Comparison of ENCODE assay signal across 1 cellular context in genomic region chr7:150420987-150421674, GRCh38.
A peak's percentile ranks its signal among the peaks of the same experiment; 100 is the strongest.
TF ChIP-seq lines count a peak whose summit lies in the region.

No MANE protein-coding gene starts in this region.

TF ChIP-seq in HepG2, 621 proteins besides CTCF, POLR2A, EP300 and RAD21 (continued from another document and continues in another):
- TF ChIP-seq SMARCE1 (IDR thresholded peaks at IDR 0.05; ENCODE audit: borderline replicate concordance): no peak
- no peak for TF ChIP-seq KDM1A (CRISPR knock-in tag; IDR thresholded peaks at IDR 0.05)
- TF ChIP-seq ZZZ3 (CRISPR knock-in tag; IDR thresholded peaks at IDR 0.05; ENCODE audit: borderline replicate concordance): no peak
- TF ChIP-seq ZNF264 (CRISPR knock-in tag; IDR thresholded peaks at IDR 0.05): no peak
- TF ChIP-seq YEATS2 (CRISPR knock-in tag; IDR thresholded peaks at IDR 0.05; ENCODE audit: borderline replicate concordance): no peak
- TF ChIP-seq ZBTB26 (CRISPR knock-in tag; IDR thresholded peaks at IDR 0.05; ENCODE audit: borderline replicate concordance): no peak; the same call in 1 of the 2 replicates
- TF ChIP-seq, protein P1, sequence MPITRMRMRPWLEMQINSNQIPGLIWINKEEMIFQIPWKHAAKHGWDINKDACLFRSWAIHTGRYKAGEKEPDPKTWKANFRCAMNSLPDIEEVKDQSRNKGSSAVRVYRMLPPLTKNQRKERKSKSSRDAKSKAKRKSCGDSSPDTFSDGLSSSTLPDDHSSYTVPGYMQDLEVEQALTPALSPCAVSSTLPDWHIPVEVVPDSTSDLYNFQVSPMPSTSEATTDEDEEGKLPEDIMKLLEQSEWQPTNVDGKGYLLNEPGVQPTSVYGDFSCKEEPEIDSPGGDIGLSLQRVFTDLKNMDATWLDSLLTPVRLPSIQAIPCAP (CRISPR knock-in tag; IDR thresholded peaks at IDR 0.05; ENCODE audit: low read depth): no peak
- TF ChIP-seq, protein P2, sequence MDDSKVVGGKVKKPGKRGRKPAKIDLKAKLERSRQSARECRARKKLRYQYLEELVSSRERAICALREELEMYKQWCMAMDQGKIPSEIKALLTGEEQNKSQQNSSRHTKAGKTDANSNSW (CRISPR knock-in tag; IDR thresholded peaks at IDR 0.05; ENCODE audit: borderline replicate concordance): no peak
- TF ChIP-seq JARID2 (CRISPR knock-in tag; IDR thresholded peaks at IDR 0.05; ENCODE audit: insufficient replicate concordance): no peak
- no peak for TF ChIP-seq HNRNPH1 (optimal IDR thresholded peaks at IDR 0.05; ENCODE audit: low read depth, low read length)
- TF ChIP-seq HDAC6 (IDR thresholded peaks at IDR 0.05; ENCODE audit: low read depth, low read length): no peak
- no peak for TF ChIP-seq HNF4G (IDR thresholded peaks at IDR 0.05; ENCODE audit: borderline replicate concordance, low read depth, low read length)
- no peak for TF ChIP-seq HNF4G (CRISPR knock-in tag; IDR thresholded peaks at IDR 0.05; ENCODE audit: borderline replicate concordance, low read depth)
- no peak; the same call in 1 of the 2 replicates for TF ChIP-seq DMAP1 (CRISPR knock-in tag; IDR thresholded peaks at IDR 0.05)
- TF ChIP-seq, protein P3, sequence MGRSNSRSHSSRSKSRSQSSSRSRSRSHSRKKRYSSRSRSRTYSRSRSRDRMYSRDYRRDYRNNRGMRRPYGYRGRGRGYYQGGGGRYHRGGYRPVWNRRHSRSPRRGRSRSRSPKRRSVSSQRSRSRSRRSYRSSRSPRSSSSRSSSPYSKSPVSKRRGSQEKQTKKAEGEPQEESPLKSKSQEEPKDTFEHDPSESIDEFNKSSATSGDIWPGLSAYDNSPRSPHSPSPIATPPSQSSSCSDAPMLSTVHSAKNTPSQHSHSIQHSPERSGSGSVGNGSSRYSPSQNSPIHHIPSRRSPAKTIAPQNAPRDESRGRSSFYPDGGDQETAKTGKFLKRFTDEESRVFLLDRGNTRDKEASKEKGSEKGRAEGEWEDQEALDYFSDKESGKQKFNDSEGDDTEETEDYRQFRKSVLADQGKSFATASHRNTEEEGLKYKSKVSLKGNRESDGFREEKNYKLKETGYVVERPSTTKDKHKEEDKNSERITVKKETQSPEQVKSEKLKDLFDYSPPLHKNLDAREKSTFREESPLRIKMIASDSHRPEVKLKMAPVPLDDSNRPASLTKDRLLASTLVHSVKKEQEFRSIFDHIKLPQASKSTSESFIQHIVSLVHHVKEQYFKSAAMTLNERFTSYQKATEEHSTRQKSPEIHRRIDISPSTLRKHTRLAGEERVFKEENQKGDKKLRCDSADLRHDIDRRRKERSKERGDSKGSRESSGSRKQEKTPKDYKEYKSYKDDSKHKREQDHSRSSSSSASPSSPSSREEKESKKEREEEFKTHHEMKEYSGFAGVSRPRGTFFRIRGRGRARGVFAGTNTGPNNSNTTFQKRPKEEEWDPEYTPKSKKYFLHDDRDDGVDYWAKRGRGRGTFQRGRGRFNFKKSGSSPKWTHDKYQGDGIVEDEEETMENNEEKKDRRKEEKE (IDR thresholded peaks at IDR 0.05): no peak
- TF ChIP-seq ZSCAN5A (CRISPR knock-in tag; IDR thresholded peaks at IDR 0.05; ENCODE audit: borderline replicate concordance): no peak
- peak; percentile 66 for TF ChIP-seq HNRNPLL (IDR thresholded peaks at IDR 0.05; ENCODE audit: low read depth, low read length, poor library complexity, severe bottlenecking)
- peak; percentile 57 to 76; a peak in 2 of 4 replicates for TF ChIP-seq HMGXB4 (CRISPR knock-in tag; IDR thresholded peaks at IDR 0.05; ENCODE audit: borderline replicate concordance in 1 of 2, low read depth in 1 of 2)
- no peak for TF ChIP-seq ATF7-NPFF (CRISPR knock-in tag; IDR thresholded peaks at IDR 0.05; ENCODE audit: low read depth)
- TF ChIP-seq ZNF75D (CRISPR knock-in tag; IDR thresholded peaks at IDR 0.05; ENCODE audit: borderline replicate concordance): no peak
- no peak for TF ChIP-seq SNAPC2 (CRISPR knock-in tag; IDR thresholded peaks at IDR 0.05)
- TF ChIP-seq TOE1 (CRISPR knock-in tag; IDR thresholded peaks at IDR 0.05): no peak
- no peak for TF ChIP-seq NFE2L2 (IDR thresholded peaks at IDR 0.05; ENCODE audit: low read length)
- peak; percentile 31; the same call in 1 of the 2 replicates for TF ChIP-seq ZMYM4 (CRISPR knock-in tag; IDR thresholded peaks at IDR 0.05)
- TF ChIP-seq EEA1 (CRISPR knock-in tag; IDR thresholded peaks at IDR 0.05; ENCODE audit: borderline replicate concordance): no peak
- TF ChIP-seq RFX3 (CRISPR knock-in tag; IDR thresholded peaks at IDR 0.05): no peak
- TF ChIP-seq RORA (CRISPR knock-in tag; IDR thresholded peaks at IDR 0.05): no peak
- TF ChIP-seq ERF (CRISPR knock-in tag; IDR thresholded peaks at IDR 0.05): 0 out of 2 replicates have a peak, but pooled peaks have one; percentile 42
- no peak for TF ChIP-seq KAT2B (IDR thresholded peaks at IDR 0.05; ENCODE audit: borderline replicate concordance, low read depth, low read length)
- 0 out of 2 replicates have a peak, but pooled peaks have one; percentile 26 for TF ChIP-seq FOSL2 (CRISPR knock-in tag; IDR thresholded peaks at IDR 0.05)
- TF ChIP-seq, protein P4, sequence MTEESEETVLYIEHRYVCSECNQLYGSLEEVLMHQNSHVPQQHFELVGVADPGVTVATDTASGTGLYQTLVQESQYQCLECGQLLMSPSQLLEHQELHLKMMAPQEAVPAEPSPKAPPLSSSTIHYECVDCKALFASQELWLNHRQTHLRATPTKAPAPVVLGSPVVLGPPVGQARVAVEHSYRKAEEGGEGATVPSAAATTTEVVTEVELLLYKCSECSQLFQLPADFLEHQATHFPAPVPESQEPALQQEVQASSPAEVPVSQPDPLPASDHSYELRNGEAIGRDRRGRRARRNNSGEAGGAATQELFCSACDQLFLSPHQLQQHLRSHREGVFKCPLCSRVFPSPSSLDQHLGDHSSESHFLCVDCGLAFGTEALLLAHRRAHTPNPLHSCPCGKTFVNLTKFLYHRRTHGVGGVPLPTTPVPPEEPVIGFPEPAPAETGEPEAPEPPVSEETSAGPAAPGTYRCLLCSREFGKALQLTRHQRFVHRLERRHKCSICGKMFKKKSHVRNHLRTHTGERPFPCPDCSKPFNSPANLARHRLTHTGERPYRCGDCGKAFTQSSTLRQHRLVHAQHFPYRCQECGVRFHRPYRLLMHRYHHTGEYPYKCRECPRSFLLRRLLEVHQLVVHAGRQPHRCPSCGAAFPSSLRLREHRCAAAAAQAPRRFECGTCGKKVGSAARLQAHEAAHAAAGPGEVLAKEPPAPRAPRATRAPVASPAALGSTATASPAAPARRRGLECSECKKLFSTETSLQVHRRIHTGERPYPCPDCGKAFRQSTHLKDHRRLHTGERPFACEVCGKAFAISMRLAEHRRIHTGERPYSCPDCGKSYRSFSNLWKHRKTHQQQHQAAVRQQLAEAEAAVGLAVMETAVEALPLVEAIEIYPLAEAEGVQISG (CRISPR knock-in tag; IDR thresholded peaks at IDR 0.05): peak; percentile 93
- no peak for TF ChIP-seq ZNF275 (CRISPR knock-in tag; IDR thresholded peaks at IDR 0.05; ENCODE audit: borderline replicate concordance)
- no peak for TF ChIP-seq ZNF512 (CRISPR knock-in tag; IDR thresholded peaks at IDR 0.05)
- no peak for TF ChIP-seq MAFG (CRISPR knock-in tag; IDR thresholded peaks at IDR 0.05)
- no peak for TF ChIP-seq NONO (IDR thresholded peaks at IDR 0.05)
- no peak for TF ChIP-seq NONO (CRISPR knock-in tag; conservative IDR thresholded peaks at IDR 0.05)
- TF ChIP-seq, protein P5, sequence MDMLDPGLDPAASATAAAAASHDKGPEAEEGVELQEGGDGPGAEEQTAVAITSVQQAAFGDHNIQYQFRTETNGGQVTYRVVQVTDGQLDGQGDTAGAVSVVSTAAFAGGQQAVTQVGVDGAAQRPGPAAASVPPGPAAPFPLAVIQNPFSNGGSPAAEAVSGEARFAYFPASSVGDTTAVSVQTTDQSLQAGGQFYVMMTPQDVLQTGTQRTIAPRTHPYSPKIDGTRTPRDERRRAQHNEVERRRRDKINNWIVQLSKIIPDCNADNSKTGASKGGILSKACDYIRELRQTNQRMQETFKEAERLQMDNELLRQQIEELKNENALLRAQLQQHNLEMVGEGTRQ (IDR thresholded peaks at IDR 0.05; ENCODE audit: low read depth, low read length): no peak
- TF ChIP-seq, protein P5 (CRISPR knock-in tag; IDR thresholded peaks at IDR 0.05; ENCODE audit: borderline replicate concordance): no peak
- no peak for TF ChIP-seq KDM5B (CRISPR knock-in tag; IDR thresholded peaks at IDR 0.05; ENCODE audit: borderline replicate concordance)
- no peak for TF ChIP-seq ZNF484 (CRISPR knock-in tag; IDR thresholded peaks at IDR 0.05; ENCODE audit: borderline replicate concordance, low read depth)
- TF ChIP-seq TRIM24 (CRISPR knock-in tag; IDR thresholded peaks at IDR 0.05): no peak
- no peak for TF ChIP-seq PRDM4 (CRISPR knock-in tag; IDR thresholded peaks at IDR 0.05; ENCODE audit: borderline replicate concordance)
- TF ChIP-seq BRD4 (CRISPR knock-in tag; IDR thresholded peaks at IDR 0.05): no peak
- no peak for TF ChIP-seq ZNF670 (CRISPR knock-in tag; IDR thresholded peaks at IDR 0.05; ENCODE audit: borderline replicate concordance)
- no peak for TF ChIP-seq JUNB (CRISPR knock-in tag; IDR thresholded peaks at IDR 0.05; ENCODE audit: borderline replicate concordance)
